Comparison of ENCODE assay signal across 8 cellular contexts in the genomic region with DNA sequence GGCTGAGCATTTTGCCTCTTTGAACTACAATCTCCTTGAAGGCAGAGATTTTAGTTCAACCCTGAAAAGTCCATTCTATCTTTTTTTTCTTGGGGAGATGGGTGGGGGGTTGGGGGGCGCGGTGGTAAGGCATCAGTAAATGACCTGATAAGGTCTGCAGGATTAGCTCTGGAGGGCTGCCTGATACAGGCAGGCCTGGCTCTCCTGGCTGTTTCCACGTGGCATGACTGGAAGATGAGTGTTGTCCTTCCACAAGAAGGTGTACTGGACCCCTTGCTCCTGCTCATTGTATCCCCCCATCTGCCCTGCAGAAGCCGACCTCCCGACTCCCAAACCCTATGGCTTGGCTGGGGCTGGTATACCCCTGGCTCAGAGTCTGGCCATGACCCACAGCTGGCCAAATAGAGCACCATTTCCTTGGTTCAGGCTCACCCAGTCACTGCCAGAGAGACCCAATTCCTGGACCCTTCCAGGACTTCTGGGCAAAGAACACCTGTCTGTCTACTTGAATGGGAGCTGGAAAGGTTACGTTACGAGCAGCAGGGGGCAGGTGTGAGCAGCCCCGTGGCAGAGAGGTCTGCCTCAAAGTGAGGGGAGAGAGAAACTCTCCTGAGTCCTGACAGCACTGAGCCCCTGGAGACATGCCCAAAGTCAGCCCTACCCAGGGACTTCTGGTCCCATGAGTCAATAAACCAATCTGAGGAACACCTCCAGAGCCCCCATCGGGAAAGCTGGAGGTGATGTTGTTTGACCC. TPM values are rescaled to one million over a fixed set of nuclear protein-coding genes. Genes with fewer than 3 reads are reported as not detected.
A peak's percentile ranks its signal among the peaks of the same experiment; 100 is the strongest.
DNase-seq lines count a peak whose midpoint lies in the region; ATAC-seq, FAIRE-seq and TF ChIP-seq lines count a peak whose summit lies in the region.

No MANE protein-coding gene starts in this region.

- no peak for TF ChIP-seq EP300 in Ishikawa (IDR thresholded peaks at IDR 0.05; ENCODE audit: borderline replicate concordance)

- intact Hi-C loops in CD8-positive, alpha-beta T cell (cut with DNase I, micrococcal nuclease), result loop anchor here (1.0 to 2.0 kb wide), 3 partner anchors 18 to 196 kb away; no protein-coding TSS in a partner anchor

- no peak overlapping the region for H3K27ac ChIP-seq in CD8-positive, alpha-beta T cell (ENCODE audit: low read depth, low read length)
- H3K27ac ChIP-seq in small intestine (ENCODE audit: low read depth in 1 of 2, low read length in 1 of 2), result peak overlapping the region; percentile 12 to 50

- peak; percentile 65 for TF ChIP-seq CTCF in CD8-positive, alpha-beta T cell (IDR thresholded peaks at IDR 0.05)
- peak; percentile 29 for TF ChIP-seq CTCF in fibroblast of mammary gland (conservative IDR thresholded peaks at IDR 0.05; ENCODE audit: control insufficient read depth, insufficient read depth, low read depth, low read length)

- 26 to 53% (median 46%) methylated on average over 9 of the region's 9 CpGs for WGBS in small intestine, 3 donors

- no peak for FAIRE-seq in small intestine (lab: Jason Lieb, UNC)

- no peaks in the 10 kb centered on the region for H3K9me3 Mint-ChIP-seq in CD8-positive, alpha-beta T cell

- H3K9me3 ChIP-seq in CD8-positive, alpha-beta T cell (ENCODE audit: low read length), result no peaks in the 10 kb centered on the region
- no peaks in the 10 kb centered on the region for H3K9me3 ChIP-seq in small intestine (ENCODE audit: control insufficient read depth, low read depth)

- H3K36me3 Mint-ChIP-seq in CD8-positive, alpha-beta T cell, result peaks cover 21% of the 10 kb centered on the region

- H3K4me3 Mint-ChIP-seq in CD8-positive, alpha-beta T cell, result no peak overlapping the region

- no peaks in the 10 kb centered on the region for H3K27me3 ChIP-seq in CD8-positive, alpha-beta T cell (ENCODE audit: insufficient read depth, low read length)
- H3K27me3 ChIP-seq in small intestine (ENCODE audit: control insufficient read depth in 2 of 2, insufficient read depth in 2 of 2, low read length in 2 of 2), result no peaks in the 10 kb centered on the region

- H3K27ac Mint-ChIP-seq in CD8-positive, alpha-beta T cell, result peak overlapping the region; percentile 49

- POLR2A ChIA-PET in CD8-positive, alpha-beta T cell (lab: Charles Lee), result interaction anchor here (1.0 to 4.9 kb wide), 2 partner anchors 17 to 193 kb away, joined by 4 to 73 read pairs; partner anchors contain the start of gene DHRS3

- peak; percentile 51 for TF ChIP-seq RAD21 in Ishikawa (IDR thresholded peaks at IDR 0.05; ENCODE audit: low read depth)

- H3K4me3 ChIP-seq in CD8-positive, alpha-beta T cell (ENCODE audit: low read depth, low read length), result no peak overlapping the region
- H3K4me3 ChIP-seq in fibroblast of mammary gland (ENCODE audit: control insufficient read depth, low read depth, low read length) (no peak overlapping the region), small intestine (ENCODE audit: low read depth in 1 of 2, low read length in 2 of 2) (no peak overlapping the region)

- no peaks in the 10 kb centered on the region for H3K27me3 Mint-ChIP-seq in CD8-positive, alpha-beta T cell (ENCODE audit: low read depth)

- H3K36me3 ChIP-seq in CD8-positive, alpha-beta T cell (ENCODE audit: insufficient read depth, low read length), result no peaks in the 10 kb centered on the region
- H3K36me3 ChIP-seq in small intestine (ENCODE audit: control insufficient read depth in 2 of 2, insufficient read depth in 2 of 2, low read length in 2 of 2), result no peaks in the 10 kb centered on the region

- ATAC-seq in CD8-positive, alpha-beta T cell, result peak; percentile 47
- ATAC-seq in HG02870 (IDR thresholded peaks at IDR 0.05; ENCODE audit: unreplicated experiment), result no peak

- peak in 6 of 7 experiments; percentile 34 to 77 (median 67) for DNase-seq in CD8-positive, alpha-beta T cell
- DNase-seq in activated CD8-positive, alpha-beta memory T cell treated with anti-CD3 and anti-CD28 coated beads, Interleukin-2, amount 50 U/mL, for 4 hours, result peak; percentile 68
- peak; percentile 35 for DNase-seq in fibroblast of mammary gland (ENCODE audit: low read depth)
- DNase-seq in small intestine, result peak; percentile 64
- no peak for DNase-seq in NCI-H524 treated with DMSO at 0.1 percent for 48 hours (lab: John Stamatoyannopoulos, UW)
- no peak for DNase-seq in GM19238 (ENCODE audit: insufficient read length, low spot score)

- CTCF ChIA-PET in CD8-positive, alpha-beta T cell (lab: Charles Lee), result interaction anchor here (0.6 to 10.9 kb wide), 22 partner anchors 9 to 563 kb away, joined by 3 to 174 read pairs (median 4); partner anchors contain the start of gene DHRS3

- peaks cover 61% of the 10 kb centered on the region for H3K4me1 Mint-ChIP-seq in CD8-positive, alpha-beta T cell (ENCODE audit: low read depth)

- H3K4me1 ChIP-seq in CD8-positive, alpha-beta T cell (ENCODE audit: insufficient read depth, low read length), result peaks cover 39% of the 10 kb centered on the region
- H3K4me1 ChIP-seq in small intestine (ENCODE audit: control insufficient read depth in 2 of 2, insufficient read depth in 1 of 2, low read depth in 1 of 2, low read length in 1 of 2), result peaks cover 27 to 41% of the 10 kb centered on the region in 2 donors

TF ChIP-seq in Ishikawa, 13 proteins besides CTCF, POLR2A, EP300 and RAD21:
- no peak for TF ChIP-seq YY1 (IDR thresholded peaks at IDR 0.05; ENCODE audit: low read depth)
- TF ChIP-seq, protein P1, sequence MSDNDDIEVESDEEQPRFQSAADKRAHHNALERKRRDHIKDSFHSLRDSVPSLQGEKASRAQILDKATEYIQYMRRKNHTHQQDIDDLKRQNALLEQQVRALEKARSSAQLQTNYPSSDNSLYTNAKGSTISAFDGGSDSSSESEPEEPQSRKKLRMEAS (IDR thresholded peaks at IDR 0.05), result no peak
- TF ChIP-seq FOXM1 (IDR thresholded peaks at IDR 0.05; ENCODE audit: borderline replicate concordance, low read depth), result no peak
- no peak for TF ChIP-seq TAF1 (IDR thresholded peaks at IDR 0.05; ENCODE audit: low read depth)
- no peak for TF ChIP-seq CREB1 (IDR thresholded peaks at IDR 0.05; ENCODE audit: low read depth)
- TF ChIP-seq ZBTB7A (IDR thresholded peaks at IDR 0.05; ENCODE audit: low read depth), result 0 out of 2 replicates have a peak, but pooled peaks have one; percentile 16
- no peak for TF ChIP-seq TEAD4 (IDR thresholded peaks at IDR 0.05)

RNA-seq across cellular contexts. Expression of gene DHRS3, which starts 17.0 kb away (rescaled TPM):
- 100 to 1,000 TPM; 126 to 129 TPM for total RNA-seq in CD8-positive, alpha-beta T cell
- 10 to 100 TPM; 56.0 to 87.0 (median 71.1) TPM for polyA plus RNA-seq in small intestine

RNA-seq across cellular contexts. Expression of gene AADACL4, which starts 42.8 kb away (rescaled TPM):
- not detected for total RNA-seq in CD8-positive, alpha-beta T cell
- polyA plus RNA-seq in small intestine, result not detected

Comparison
In these comparisons a context has a peak if more than half of its experiments do, and no peak if none do; other contexts are left out.
1. DNase-seq: peak in CD8-positive, alpha-beta T cell (6 of 7), activated CD8-positive, alpha-beta memory T cell treated with anti-CD3 and anti-CD28 coated beads, Interleukin-2, amount 50 U/mL, for 4 hours (single experiment), fibroblast of mammary gland (single experiment) and small intestine (single experiment); none in NCI-H524 treated with DMSO at 0.1 percent for 48 hours (single experiment) and GM19238 (single experiment).